In genomic region chr7:73266719-73267368, GRCh38 we compare ENCODE assay signal across 8 cellular contexts. TPM values are rescaled to one million over a fixed set of nuclear protein-coding genes. Genes with fewer than 3 reads are reported as not detected.
DNase-seq lines count a peak whose midpoint lies in the region; ATAC-seq, FAIRE-seq and TF ChIP-seq lines count a peak whose summit lies in the region.
"Not testable (repeated sequence)": the region's sequence is repeated elsewhere in the genome, so short reads cannot be mapped to it uniquely, and the experiment has no call there.

No MANE protein-coding gene starts in this region.

- TF ChIP-seq CTCF in CD4-positive, alpha-beta T cell (IDR thresholded peaks at IDR 0.05); HepG2 (CRISPR knock-in tag; IDR thresholded peaks at IDR 0.05): not testable (repeated sequence)

- not testable (repeated sequence) for H3K27ac ChIP-seq in CD4-positive, alpha-beta T cell (ENCODE audit: low read depth, low read length); HepG2 (ENCODE audit: extremely low read length, insufficient read depth, low read length)

- not testable (repeated sequence) for H3K27me3 ChIP-seq in CD4-positive, alpha-beta T cell (ENCODE audit: control insufficient read depth, insufficient read depth, low read length); HepG2 (ENCODE audit: control insufficient read depth in 1 of 2, insufficient read depth in 2 of 2, low read length in 2 of 2)

- not testable (repeated sequence) for FAIRE-seq in HepG2 (lab: Jason Lieb, UNC)

- H3K36me3 ChIP-seq in HepG2 (replicated peaks in 1 of 2; ENCODE audit: control insufficient read depth in 1 of 2, insufficient read depth in 2 of 2, low read length in 2 of 2), result not testable (repeated sequence)

- not testable (repeated sequence) for TF ChIP-seq EP300 in HepG2 (IDR thresholded peaks at IDR 0.05; ENCODE audit: low read depth in 2 of 2, low read length in 2 of 2); HepG2 (CRISPR knock-in tag; IDR thresholded peaks at IDR 0.05; ENCODE audit: borderline replicate concordance)

- not testable (repeated sequence) for H4K20me1 ChIP-seq in HepG2 (ENCODE audit: insufficient read depth, low read length)

- not testable (repeated sequence) for H3K4me1 Mint-ChIP-seq in CD4-positive, alpha-beta T cell (ENCODE audit: low read depth); activated T-cell treated with anti-CD3 and anti-CD28 coated beads, Interleukin-2, amount 50 U/mL, for 4 hours (ENCODE audit: low read depth)

- not testable (repeated sequence) for H2AFZ ChIP-seq in HepG2 (ENCODE audit: low read length)

- not testable (repeated sequence) for H3K4me3 ChIP-seq in HepG2 (replicated peaks in 1 of 3; ENCODE audit: insufficient read depth in 1 of 3, low read depth in 2 of 3, low read length in 3 of 3)

- H3K9me3 ChIP-seq in CD4-positive, alpha-beta T cell (ENCODE audit: control insufficient read depth, low read length); HepG2 (ENCODE audit: low read length): not testable (repeated sequence)

- H3K36me3 Mint-ChIP-seq in CD4-positive, alpha-beta T cell (ENCODE audit: low read depth); activated T-cell treated with anti-CD3 and anti-CD28 coated beads, Interleukin-2, amount 50 U/mL, for 4 hours (ENCODE audit: insufficient read depth): not testable (repeated sequence)

- H3K27ac Mint-ChIP-seq in CD4-positive, alpha-beta T cell, result not testable (repeated sequence)

- TF ChIP-seq POLR2A in HepG2 (IDR thresholded peaks at IDR 0.05; ENCODE audit: insufficient read depth in 1 of 2, low read depth in 2 of 2, low read length in 2 of 2), result not testable (repeated sequence)

- H3K4me3 Mint-ChIP-seq in CD4-positive, alpha-beta T cell; activated T-cell treated with anti-CD3 and anti-CD28 coated beads, Interleukin-2, amount 50 U/mL, for 4 hours: not testable (repeated sequence)

- no CpG with 5 or more reads among the region's 22 CpGs for WGBS in HepG2 (ENCODE audit: low lambda C conversion rate)

- not testable (repeated sequence) for H3K4me2 ChIP-seq in HepG2 (ENCODE audit: low read depth, low read length)

- H3K9me3 Mint-ChIP-seq in CD4-positive, alpha-beta T cell; activated T-cell treated with anti-CD3 and anti-CD28 coated beads, Interleukin-2, amount 50 U/mL, for 4 hours: not testable (repeated sequence)

- in situ Hi-C loops in HepG2 (cut with HindIII; ENCODE audit: extremely low pct_ligation_motif_present, low pct_unique_long_range_greater_than_20kb), result not testable (repeated sequence)

- H3K79me2 ChIP-seq in HepG2 (ENCODE audit: insufficient read depth, low read length), result not testable (repeated sequence)

- not testable (repeated sequence) for H3K9ac ChIP-seq in HepG2 (ENCODE audit: insufficient read depth, low read depth, low read length)

- CTCF ChIA-PET in CD4-positive, alpha-beta T cell (lab: Charles Lee); HepG2 (lab: Yijun Ruan, JAX; ENCODE audit: low intra/inter-chr PET ratio, low total read pairs): not testable (repeated sequence)

- ATAC-seq in CD4-positive, alpha-beta T cell (ENCODE audit: poor library complexity), result peak; percentile 44
- ATAC-seq in GM19023 (IDR thresholded peaks at IDR 0.05; ENCODE audit: unreplicated experiment) (peak; percentile 84), GM21447 (IDR thresholded peaks at IDR 0.05; ENCODE audit: unreplicated experiment) (peak; percentile 70), HG02678 (IDR thresholded peaks at IDR 0.05; ENCODE audit: unreplicated experiment) (peak; percentile 77), HG03095 (IDR thresholded peaks at IDR 0.05; ENCODE audit: unreplicated experiment) (peak; percentile 78), HG03520 (IDR thresholded peaks at IDR 0.05; ENCODE audit: unreplicated experiment) (peak; percentile 77), HepG2 (peak; percentile 99)
- peak; percentile 89 for ATAC-seq in activated T-cell treated with anti-CD3 and anti-CD28 coated beads, Interleukin-2, amount 50 U/mL, for 4 hours

- not testable (repeated sequence) for H3K27me3 Mint-ChIP-seq in CD4-positive, alpha-beta T cell; activated T-cell treated with anti-CD3 and anti-CD28 coated beads, Interleukin-2, amount 50 U/mL, for 4 hours (ENCODE audit: low read depth)

- not testable (repeated sequence) for BruUV-seq in HepG2 (replicated peaks; lab: Mats Ljungman, UMichigan)

- intact Hi-C loops in CD4-positive, alpha-beta T cell (cut with DNase I, micrococcal nuclease); HepG2 (cut with micrococcal nuclease; ENCODE audit: unreplicated experiment): not testable (repeated sequence)

- H3K4me1 ChIP-seq in HepG2 (ENCODE audit: insufficient read depth, low read length), result not testable (repeated sequence)

- DNase-seq in CD4-positive, alpha-beta T cell; activated T-cell treated with anti-CD3 and anti-CD28 coated beads, Interleukin-2, amount 50 U/mL, for 4 hours; HepG2 (ENCODE audit: low spot score): not testable (repeated sequence)

- TF ChIP-seq RAD21 in HepG2 (CRISPR knock-in tag; IDR thresholded peaks at IDR 0.05), result not testable (repeated sequence)

- POLR2A ChIA-PET in CD4-positive, alpha-beta T cell (lab: Charles Lee); HepG2 (lab: Yijun Ruan, JAX): not testable (repeated sequence)

RNA-seq across cellular contexts. Expression of gene NSUN5, which starts 41.8 kb away (rescaled TPM):
- total RNA-seq in CD4-positive, alpha-beta T cell, result 10 to 100 TPM; 31.2 to 32.6 TPM
- 10 to 100 TPM; 82.4 to 98.2 (median 96.0) TPM for total RNA-seq in activated T-cell treated with anti-CD3 and anti-CD28 coated beads, Interleukin-2, amount 50 U/mL, for 4 hours
- total RNA-seq in HepG2 (2016; rRNA removed; fragmentation: Illumina TruSeq; extraction: Trizol), result 31.6 and 35.8 TPM in 2 replicates
- 10.1 and 11.8 TPM in 2 replicates for total RNA-seq in HepG2 (2016; cell fraction: cytosol; rRNA removed; fragmentation: Illumina TruSeq; extraction: Trizol; ENCODE audit: low read depth)
- 29.5 and 34.7 TPM in 2 replicates for total RNA-seq in HepG2 (2016; cell fraction: insoluble cytoplasmic fraction; rRNA removed; fragmentation: Illumina TruSeq; extraction: Trizol)
- total RNA-seq in HepG2 (2016; cell fraction: membrane; rRNA removed; fragmentation: Illumina TruSeq; extraction: Trizol), result 13.4 TPM in 2 replicates
- 16.9 and 26.1 TPM in 2 replicates for total RNA-seq in HepG2 (2016; cell fraction: nucleus; rRNA removed; fragmentation: Illumina TruSeq; extraction: Trizol)
- 19.9 and 24.9 TPM in 2 replicates for polyA plus RNA-seq in HepG2 (2011; rRNA removed)
- polyA plus RNA-seq in HepG2 (2011; cell fraction: cytosol; rRNA removed), result 16.1 and 23.4 TPM in 2 replicates
- 56.5 and 64.5 TPM in 2 replicates for polyA plus RNA-seq in HepG2 (2011; cell fraction: nucleus; rRNA removed)
- polyA plus RNA-seq in HepG2 (2012), result 12.2 and 20.8 TPM in 2 replicates
- polyA plus RNA-seq in HepG2 (2016; cell fraction: cytosol; fragmentation: Illumina TruSeq; extraction: Trizol; ENCODE audit: low read depth), result 5.4 and 6.5 TPM in 2 replicates
- 20.2 and 26.2 TPM in 2 replicates for polyA plus RNA-seq in HepG2 (2016; cell fraction: insoluble cytoplasmic fraction; fragmentation: Illumina TruSeq; extraction: Trizol; ENCODE audit: low read depth)
- polyA plus RNA-seq in HepG2 (2016; cell fraction: membrane; fragmentation: Illumina TruSeq; extraction: Trizol; ENCODE audit: low read depth), result 5.5 and 7.3 TPM in 2 replicates
- polyA plus RNA-seq in HepG2 (2016; cell fraction: nucleus; fragmentation: Illumina TruSeq; extraction: Trizol; ENCODE audit: insufficient read depth, low read depth), result 42.6 and 43.8 TPM in 2 replicates
- polyA minus RNA-seq in HepG2 (2011; rRNA and poly(A)+ RNA removed; ENCODE audit: low replicate concordance), result 41.4 and 43.7 TPM in 2 replicates
- 12.9 and 15.0 TPM in 2 replicates for polyA minus RNA-seq in HepG2 (2011; cell fraction: cytosol; rRNA and poly(A)+ RNA removed)
- 13.0 and 19.8 TPM in 2 replicates for polyA minus RNA-seq in HepG2 (2011; cell fraction: nucleus; rRNA and poly(A)+ RNA removed)

Comparison
In these comparisons a context has a peak if more than half of its experiments do, and no peak if none do; other contexts are left out.
1. ATAC-seq: peak in every context shown above with its lines; median percentile 99 in HepG2; 89 in activated T-cell treated with anti-CD3 and anti-CD28 coated beads, Interleukin-2, amount 50 U/mL, for 4 hours; 84 in GM19023; 78 in HG03095; 77 in HG02678; 77 in HG03520; 70 in GM21447; 44 in CD4-positive, alpha-beta T cell.